32 cellular contexts compared by ENCODE assay signal in genomic region chr7:99791021-99791420, GRCh38. TPM values are rescaled to one million over a fixed set of nuclear protein-coding genes. Genes with fewer than 3 reads are reported as not detected.
DNase-seq lines count a peak whose midpoint lies in the region; ATAC-seq, FAIRE-seq and TF ChIP-seq lines count a peak whose summit lies in the region.
"Had no signal": no experiment of that assay in that cellular context is flagged by ENCODE, and none has a peak within 500 bp of the region (broad histone marks: within the 10 kb centered on the region; RNA-seq: fewer than 3 reads in every experiment).

No MANE protein-coding gene starts in this region.

- TF ChIP-seq POLR2A in breast epithelium (IDR thresholded peaks at IDR 0.05) (no peak), tibial nerve (IDR thresholded peaks at IDR 0.05) (no peak)

- FAIRE-seq in urothelium cell line (lab: Jason Lieb, UNC): no peak
- FAIRE-seq: colon, TTC549 had no signal

- peak overlapping the region; percentile 20 for H3K4me2 ChIP-seq in mammary epithelial cell (ENCODE audit: insufficient read depth, low read depth, low read length)

- H4K20me1 ChIP-seq in mammary epithelial cell (ENCODE audit: insufficient read depth, low read length): no peaks in the 10 kb centered on the region

- H3K27me3 Mint-ChIP-seq in activated naive CD4-positive, alpha-beta T cell treated with anti-CD3 and anti-CD28 coated beads, Interleukin-2, amount 10 ng/mL, durations not matched to agents 7 days and 5 days: peaks cover 8% of the 10 kb centered on the region

- no peaks in the 10 kb centered on the region for H3K9me3 ChIP-seq in mammary epithelial cell (replicated peaks; ENCODE audit: insufficient read depth, low read length)
- no peaks in the 10 kb centered on the region for H3K9me3 ChIP-seq in breast epithelium
- H3K9me3 ChIP-seq in RWPE2 (ENCODE audit: severe bottlenecking): peaks cover 2% of the 10 kb centered on the region
- no peaks in the 10 kb centered on the region for H3K9me3 ChIP-seq in tibial nerve
- H3K9me3 ChIP-seq: BE2C, esophagus muscularis mucosa, Peyer's patch, SJSA1 had no signal

- dilution Hi-C loops in mammary epithelial cell (cut with HindIII; ENCODE audit: low sequenced_read_pairs): no loop called here

- no peak overlapping the region for H3K27ac ChIP-seq in mammary epithelial cell (ENCODE audit: insufficient read depth, low read depth, low read length)
- no peak overlapping the region for H3K27ac ChIP-seq in breast epithelium
- no peak overlapping the region for H3K27ac ChIP-seq in RWPE2 (ENCODE audit: poor library complexity, severe bottlenecking)
- no peak overlapping the region for H3K27ac ChIP-seq in tibial nerve
- H3K27ac ChIP-seq: esophagus muscularis mucosa, SJSA1 had no signal

- H3K36me3 ChIP-seq in mammary epithelial cell (ENCODE audit: insufficient read depth, low read length): no peaks in the 10 kb centered on the region
- no peaks in the 10 kb centered on the region for H3K36me3 ChIP-seq in breast epithelium
- no peaks in the 10 kb centered on the region for H3K36me3 ChIP-seq in RWPE2 (ENCODE audit: low read depth)
- no peaks in the 10 kb centered on the region for H3K36me3 ChIP-seq in tibial nerve
- H3K36me3 ChIP-seq: BE2C, esophagus muscularis mucosa, Peyer's patch, SJSA1 had no signal

- WGBS in mammary epithelial cell (ENCODE audit: low coverage, missing lambda C conversion rate): 0% methylated on average over 1 of the region's 1 CpG
- 69 to 81% methylated on average over 1 of the region's 1 CpG for WGBS in tibial nerve, 2 donors

- peak; percentile 84 for DNase-seq in mammary epithelial cell
- no peak for DNase-seq in breast epithelium (ENCODE audit: low spot score in 2 of 2)
- DNase-seq in RWPE2 (ENCODE audit: low spot score): no peak
- peak; percentile 75 for DNase-seq in glomerular visceral epithelial cell (ENCODE audit: extremely low spot score)
- no peak for DNase-seq in tibial nerve (ENCODE audit: low spot score in 2 of 2)
- DNase-seq in NCI-H345 (lab: John Stamatoyannopoulos, UW): no peak
- no peak for DNase-seq in activated naive CD4-positive, alpha-beta T cell treated with anti-CD3 and anti-CD28 coated beads, Interleukin-2, amount 10 ng/mL, durations not matched to agents 7 days and 5 days
- no peak for DNase-seq in urothelium cell line (ENCODE audit: low spot score)
- DNase-seq: 8988T; activated CD4-positive, alpha-beta T cell treated with anti-CD3 and anti-CD28 coated beads for 1 hour; activated CD8-positive, alpha-beta memory T cell treated with anti-CD3 and anti-CD28 coated beads for 24 hours; activated T-cell treated with anti-CD3 and anti-CD28 coated beads, Interleukin-2, amount 50 U/mL, for 1 hour; BE2C; effector CD8-positive, alpha-beta T cell; islet precursor cell; KBM-7; NCI-H1694; NCI-H526; stimulated activated CD4-positive, alpha-beta T cell treated with anti-CD3 and anti-CD28 coated beads, Interleukin-15, amount 100 ng/mL, for 24 hours; stimulated activated naive CD8-positive, alpha-beta T cell treated with anti-CD3 and anti-CD28 coated beads, Interleukin-15, amount 100 ng/mL, for 72 hours; T-helper 1 cell had no signal

- intact Hi-C loops in mammary epithelial cell (cut with micrococcal nuclease) (loop anchor here (5.0 kb wide), 1 partner anchor 64 kb away; no protein-coding TSS in a partner anchor), breast epithelium (cut with DNase I; ENCODE audit: low total_unique reads) (no loop called here)

- no peak for TF ChIP-seq CTCF in mammary epithelial cell (conservative IDR thresholded peaks at IDR 0.05 in 1 of 2, IDR thresholded peaks at IDR 0.05 in 1 of 2; ENCODE audit: extremely low read depth in 1 of 2, insufficient read depth in 1 of 2, low read depth in 1 of 2, low read length in 2 of 2)
- TF ChIP-seq CTCF in breast epithelium (IDR thresholded peaks at IDR 0.05): no peak
- no peak for TF ChIP-seq CTCF in RWPE2 (IDR thresholded peaks at IDR 0.05; ENCODE audit: poor library complexity, severe bottlenecking)
- no peak for TF ChIP-seq CTCF in tibial nerve (IDR thresholded peaks at IDR 0.05)

- H3K4me1 ChIP-seq in mammary epithelial cell (ENCODE audit: insufficient read depth, low read length) (peaks cover 50% of the 10 kb centered on the region), breast epithelium (no peaks in the 10 kb centered on the region), RWPE2 (ENCODE audit: insufficient read depth, poor library complexity, severe bottlenecking) (peaks cover 19% of the 10 kb centered on the region), tibial nerve (no peaks in the 10 kb centered on the region)
- H3K4me1 ChIP-seq: BE2C, esophagus muscularis mucosa, SJSA1 had no signal

- peak; percentile 53; the same call in 1 of the 3 replicates for ATAC-seq in RWPE2 (ENCODE audit: low read depth)
- ATAC-seq: HCT116; sciatic nerve; stimulated activated naive CD8-positive, alpha-beta T cell treated with anti-CD3 and anti-CD28 coated beads, Interleukin-15, amount 100 ng/mL, for 72 hours had no signal

- no peak overlapping the region for H3K27ac Mint-ChIP-seq in activated naive CD4-positive, alpha-beta T cell treated with anti-CD3 and anti-CD28 coated beads, Interleukin-2, amount 10 ng/mL, durations not matched to agents 7 days and 5 days
- H3K27ac Mint-ChIP-seq: brain, type B pancreatic cell had no signal

- H3K79me2 ChIP-seq in mammary epithelial cell (ENCODE audit: insufficient read depth, low read length): no peaks in the 10 kb centered on the region

- H3K27me3 ChIP-seq in mammary epithelial cell (ENCODE audit: insufficient read depth, low read length): no peaks in the 10 kb centered on the region
- H3K27me3 ChIP-seq in breast epithelium: no peaks in the 10 kb centered on the region
- H3K27me3 ChIP-seq in RWPE2 (ENCODE audit: insufficient read depth, poor library complexity, severe bottlenecking): no peaks in the 10 kb centered on the region
- H3K27me3 ChIP-seq in tibial nerve: no peaks in the 10 kb centered on the region
- H3K27me3 ChIP-seq: esophagus muscularis mucosa, Peyer's patch, SJSA1 had no signal

- H3K36me3 Mint-ChIP-seq in activated naive CD4-positive, alpha-beta T cell treated with anti-CD3 and anti-CD28 coated beads, Interleukin-2, amount 10 ng/mL, durations not matched to agents 7 days and 5 days: no peaks in the 10 kb centered on the region
- H3K36me3 Mint-ChIP-seq: brain, type B pancreatic cell had no signal

- H3K9me3 Mint-ChIP-seq in activated naive CD4-positive, alpha-beta T cell treated with anti-CD3 and anti-CD28 coated beads, Interleukin-2, amount 10 ng/mL, durations not matched to agents 7 days and 5 days: no peaks in the 10 kb centered on the region
- H3K9me3 Mint-ChIP-seq: neural crest cell; stimulated activated naive CD8-positive, alpha-beta T cell treated with anti-CD3 and anti-CD28 coated beads, Interleukin-15, amount 100 ng/mL, for 72 hours; type B pancreatic cell had no signal

- CTCF ChIA-PET in mammary epithelial cell (lab: Charles Lee; ENCODE audit: low non-redundant PET): no interaction called here
- CTCF ChIA-PET in activated naive CD4-positive, alpha-beta T cell treated with anti-CD3 and anti-CD28 coated beads, Interleukin-2, amount 10 ng/mL, durations not matched to agents 7 days and 5 days (lab: Charles Lee): no interaction called here

- no peak overlapping the region for H2AFZ ChIP-seq in mammary epithelial cell (ENCODE audit: low read depth, low read length)

- H3K4me1 Mint-ChIP-seq in activated naive CD4-positive, alpha-beta T cell treated with anti-CD3 and anti-CD28 coated beads, Interleukin-2, amount 10 ng/mL, durations not matched to agents 7 days and 5 days: peaks cover 6% of the 10 kb centered on the region
- H3K4me1 Mint-ChIP-seq: brain, neural crest cell had no signal

- no peak overlapping the region for H3K4me3 Mint-ChIP-seq in activated naive CD4-positive, alpha-beta T cell treated with anti-CD3 and anti-CD28 coated beads, Interleukin-2, amount 10 ng/mL, durations not matched to agents 7 days and 5 days
- H3K4me3 Mint-ChIP-seq: brain; neural crest cell; stimulated activated naive CD8-positive, alpha-beta T cell treated with anti-CD3 and anti-CD28 coated beads, Interleukin-15, amount 100 ng/mL, for 72 hours; type B pancreatic cell had no signal

- TF ChIP-seq EP300 in tibial nerve (IDR thresholded peaks at IDR 0.05): no peak

- in situ Hi-C loops in mammary epithelial cell (cut with MboI; ENCODE audit: low sequenced_read_pairs in 2 of 2): no loop called here

- H3K4me3 ChIP-seq in mammary epithelial cell (replicated peaks in 1 of 3; ENCODE audit: insufficient read depth in 1 of 3, low read depth in 2 of 3, low read length in 3 of 3) (no peak overlapping the region), breast epithelium (no peak overlapping the region), RWPE2 (ENCODE audit: severe bottlenecking) (no peak overlapping the region), tibial nerve (no peak overlapping the region)
- H3K4me3 ChIP-seq: esophagus muscularis mucosa, lung, Peyer's patch, SJSA1 had no signal

- no TSS peak for BruUV-seq in mammary epithelial cell (replicated peaks; lab: Mats Ljungman, UMichigan)

- H3K9ac ChIP-seq in mammary epithelial cell (ENCODE audit: insufficient read depth, low read length): no peak overlapping the region

RNA-seq across cellular contexts. Expression of gene CYP3A4, which starts 7.0 kb away (rescaled TPM):
- total RNA-seq in mammary epithelial cell (not detected), breast epithelium (under 1 TPM; 0.33 to 0.64 (median 0.59) TPM), tibial nerve (1 to 10 TPM in 1 of 4 donors, under 1 TPM in 1, not detected in 2; 0.22 to 1.5 TPM)
- polyA plus RNA-seq in mammary epithelial cell: not detected
- polyA minus RNA-seq in mammary epithelial cell: not detected
- total RNA-seq: esophagus muscularis mucosa, neural crest cell, sciatic nerve, SJSA1 had no signal
- polyA plus RNA-seq: lung had no signal

RNA-seq across cellular contexts. Expression of gene CYP3A43, which starts 36.8 kb away (rescaled TPM):
- total RNA-seq in mammary epithelial cell: not detected
- polyA plus RNA-seq in mammary epithelial cell: not detected
- polyA minus RNA-seq in mammary epithelial cell: not detected
- total RNA-seq in breast epithelium: not detected
- total RNA-seq in tibial nerve: not detected
- total RNA-seq: esophagus muscularis mucosa, lung, neural crest cell, SJSA1 had no signal

RNA-seq across cellular contexts. Expression of gene CYP3A7, which starts 56.0 kb away (rescaled TPM):
- total RNA-seq in mammary epithelial cell (not detected), breast epithelium (1 to 10 TPM in 2 of 3 donors, not detected in 1; 1.5 to 2.3 TPM), tibial nerve (under 1 TPM in 1 of 4 donors, not detected in 3; 0.22 TPM)
- polyA plus RNA-seq in mammary epithelial cell: 0.02 TPM
- not detected for polyA minus RNA-seq in mammary epithelial cell
- total RNA-seq: neural crest cell, sciatic nerve, SJSA1 had no signal

Comparison
In these comparisons a context has a peak if more than half of its experiments do, and no peak if none do; other contexts are left out.
1. DNase-seq: peak in mammary epithelial cell (single experiment) and glomerular visceral epithelial cell (single experiment); none in breast epithelium (0 of 2), RWPE2 (single experiment), tibial nerve (0 of 2), NCI-H345 (single experiment), activated naive CD4-positive, alpha-beta T cell treated with anti-CD3 and anti-CD28 coated beads, Interleukin-2, amount 10 ng/mL, durations not matched to agents 7 days and 5 days (single experiment) and urothelium cell line (single experiment).